14 cellular contexts compared by ENCODE assay signal in the genomic region with DNA sequence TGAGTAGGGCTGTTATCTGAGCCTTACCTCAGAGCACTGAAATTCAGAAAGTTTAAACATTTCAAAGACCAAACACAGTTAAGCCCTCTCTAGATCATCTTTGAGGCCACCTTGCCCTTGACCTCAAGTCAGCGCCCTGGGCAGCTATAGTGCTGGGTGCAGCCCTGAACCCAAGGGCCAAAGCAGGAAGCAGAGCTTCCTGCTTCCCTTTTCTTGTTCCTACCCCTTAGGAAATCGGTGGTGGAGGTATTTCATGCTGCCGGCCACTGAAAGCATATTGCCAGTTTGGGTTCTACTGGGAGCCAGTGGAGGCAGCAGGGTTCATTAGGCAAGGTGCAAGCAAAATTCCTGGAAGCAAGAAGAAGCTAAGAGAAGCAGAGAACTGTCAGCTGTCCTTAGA. TPM values are rescaled to one million over a fixed set of nuclear protein-coding genes. Genes with fewer than 3 reads are reported as not detected.
DNase-seq lines count a peak whose midpoint lies in the region; ATAC-seq, FAIRE-seq and TF ChIP-seq lines count a peak whose summit lies in the region.
"Had no signal": no experiment of that assay in that cellular context is flagged by ENCODE, and none has a peak within 500 bp of the region (broad histone marks: within the 10 kb centered on the region; RNA-seq: fewer than 3 reads in every experiment).

No MANE protein-coding gene starts in this region.

- TF ChIP-seq POLR2A in right lobe of liver (IDR thresholded peaks at IDR 0.05) (no peak), HepG2 (IDR thresholded peaks at IDR 0.05; ENCODE audit: insufficient read depth in 1 of 2, low read depth in 2 of 2, low read length in 2 of 2) (no peak), tibial nerve (IDR thresholded peaks at IDR 0.05) (no peak)

- H3K27ac Mint-ChIP-seq in T-cell (peak overlapping the region; percentile 86 to 92), endothelial cell (ENCODE audit: unreplicated experiment) (peak overlapping the region; percentile 43)

- H3K4me3 Mint-ChIP-seq in T-cell (peak overlapping the region in 2 of 3 donors; percentile 54 to 72), endothelial cell (ENCODE audit: unreplicated experiment) (no peak overlapping the region)
- H3K4me3 Mint-ChIP-seq: brain had no signal

- intact Hi-C loops in right lobe of liver (cut with DNase I): loop anchor here (10.0 kb wide), 3 partner anchors 108 to 238 kb away; a partner anchor contains a TSS
- intact Hi-C loops in HepG2 (cut with micrococcal nuclease; ENCODE audit: unreplicated experiment): no loop called here

- H3K36me3 ChIP-seq in right lobe of liver: no peaks in the 10 kb centered on the region
- no peaks in the 10 kb centered on the region for H3K36me3 ChIP-seq in HepG2 (replicated peaks in 1 of 2; ENCODE audit: control insufficient read depth in 1 of 2, insufficient read depth in 2 of 2, low read length in 2 of 2)
- H3K36me3 ChIP-seq in tibial nerve: no peaks in the 10 kb centered on the region
- H3K36me3 ChIP-seq in mesendoderm (ENCODE audit: control insufficient read depth, insufficient read depth, low read length): no peaks in the 10 kb centered on the region
- H3K36me3 ChIP-seq: HAP-1 had no signal

- no peak overlapping the region for H3K56ac ChIP-seq in mesendoderm (ENCODE audit: low read length)

- no peaks in the 10 kb centered on the region for H3K4me1 ChIP-seq in right lobe of liver
- H3K4me1 ChIP-seq in HepG2 (ENCODE audit: insufficient read depth, low read length): no peaks in the 10 kb centered on the region
- H3K4me1 ChIP-seq in tibial nerve: peaks cover 0 to 27% (median 20%) of the 10 kb centered on the region in 4 donors
- no peaks in the 10 kb centered on the region for H3K4me1 ChIP-seq in mesendoderm (ENCODE audit: control insufficient read depth, low read depth, low read length)

- no peaks in the 10 kb centered on the region for H3K27me3 ChIP-seq in right lobe of liver
- no peaks in the 10 kb centered on the region; a peak in 1 of 5 replicates for H3K27me3 ChIP-seq in HepG2 (ENCODE audit: control insufficient read depth in 1 of 2, insufficient read depth in 2 of 2, low read length in 2 of 2)
- no peaks in the 10 kb centered on the region for H3K27me3 ChIP-seq in tibial nerve
- H3K27me3 ChIP-seq in mesendoderm (ENCODE audit: insufficient read depth, low read length, poor library complexity): no peaks in the 10 kb centered on the region

- no peak for TF ChIP-seq RAD21 in HepG2 (CRISPR knock-in tag; IDR thresholded peaks at IDR 0.05)

- H3K36me3 Mint-ChIP-seq in T-cell: no peaks in the 10 kb centered on the region
- no peaks in the 10 kb centered on the region for H3K36me3 Mint-ChIP-seq in endothelial cell (ENCODE audit: low read depth, unreplicated experiment)
- H3K36me3 Mint-ChIP-seq: brain had no signal

- no peaks in the 10 kb centered on the region for H3K79me2 ChIP-seq in HepG2 (ENCODE audit: insufficient read depth, low read length)
- no peaks in the 10 kb centered on the region for H3K79me2 ChIP-seq in mesendoderm (ENCODE audit: control insufficient read depth, insufficient read depth, low read length)

- H3K4me2 ChIP-seq in HepG2 (ENCODE audit: low read depth, low read length) (no peak overlapping the region), mesendoderm (ENCODE audit: low read length) (no peak overlapping the region)

- H3K27me3 Mint-ChIP-seq in T-cell: no peaks in the 10 kb centered on the region
- H3K27me3 Mint-ChIP-seq in endothelial cell (ENCODE audit: unreplicated experiment): peaks cover 2% of the 10 kb centered on the region

- DNase-seq in right lobe of liver (no peak), HepG2 (ENCODE audit: low spot score) (no peak), T-cell (no peak), endothelial cell (ENCODE audit: low spot score) (no peak), tibial nerve (ENCODE audit: low spot score in 2 of 2) (no peak), mesendoderm (no peak), DMS53 (lab: John Stamatoyannopoulos, UW) (no peak), NCI-H526 treated with DMSO at 0.1 percent for 48 hours (lab: John Stamatoyannopoulos, UW) (no peak)
- DNase-seq: NCI-H1105, right cardiac atrium had no signal

- H3K9ac ChIP-seq in HepG2 (ENCODE audit: insufficient read depth, low read depth, low read length) (no peak overlapping the region), mesendoderm (ENCODE audit: low read length) (no peak overlapping the region)

- H3K79me1 ChIP-seq in mesendoderm (ENCODE audit: low read length): no peaks in the 10 kb centered on the region

- H2AK5ac ChIP-seq in mesendoderm (ENCODE audit: low read length): no peak overlapping the region

- TF ChIP-seq CTCF in right lobe of liver (IDR thresholded peaks at IDR 0.05): no peak
- no peak for TF ChIP-seq CTCF in HepG2 (CRISPR knock-in tag; IDR thresholded peaks at IDR 0.05)
- no peak for TF ChIP-seq CTCF in endothelial cell (IDR thresholded peaks at IDR 0.05; ENCODE audit: unreplicated experiment)
- TF ChIP-seq CTCF in tibial nerve (IDR thresholded peaks at IDR 0.05): no peak

- POLR2A ChIA-PET in HepG2 (lab: Yijun Ruan, JAX) (no interaction called here), T-cell (lab: Charles Lee) (interaction anchor here (0.5 to 0.7 kb wide), 4 partner anchors 43 to 281 kb away, joined by 3 to 8 read pairs (median 3); a partner anchor contains a TSS)

- TF ChIP-seq EP300 in HepG2 (IDR thresholded peaks at IDR 0.05; ENCODE audit: low read depth in 2 of 2, low read length in 2 of 2) (no peak), HepG2 (CRISPR knock-in tag; IDR thresholded peaks at IDR 0.05; ENCODE audit: borderline replicate concordance) (no peak), tibial nerve (IDR thresholded peaks at IDR 0.05) (no peak)

- H2BK5ac ChIP-seq in mesendoderm (ENCODE audit: low read length): no peak overlapping the region

- no peak overlapping the region for H3K4me3 ChIP-seq in right lobe of liver
- H3K4me3 ChIP-seq in HepG2 (replicated peaks in 1 of 3; ENCODE audit: insufficient read depth in 1 of 3, low read depth in 2 of 3, low read length in 3 of 3): no peak overlapping the region
- no peak overlapping the region for H3K4me3 ChIP-seq in tibial nerve
- no peak overlapping the region for H3K4me3 ChIP-seq in mesendoderm (ENCODE audit: low read length)
- H3K4me3 ChIP-seq: HAP-1 had no signal

- H4K20me1 ChIP-seq in HepG2 (ENCODE audit: insufficient read depth, low read length): no peaks in the 10 kb centered on the region

- H3K27ac ChIP-seq in right lobe of liver: no peak overlapping the region
- H3K27ac ChIP-seq in HepG2 (ENCODE audit: extremely low read length, insufficient read depth, low read length): no peak overlapping the region
- H3K27ac ChIP-seq in tibial nerve: peak overlapping the region; percentile 35 to 82 (median 76)
- H3K27ac ChIP-seq in mesendoderm (ENCODE audit: low read depth, low read length): no peak overlapping the region

- H3K9me3 Mint-ChIP-seq in T-cell: no peaks in the 10 kb centered on the region
- no peaks in the 10 kb centered on the region for H3K9me3 Mint-ChIP-seq in endothelial cell (ENCODE audit: unreplicated experiment)
- H3K9me3 Mint-ChIP-seq: brain had no signal

- no peak overlapping the region for H2BK120ac ChIP-seq in mesendoderm (ENCODE audit: low read depth, low read length)

- no peak overlapping the region for H3K18ac ChIP-seq in mesendoderm (ENCODE audit: low read length)

- no peak overlapping the region for H3K23ac ChIP-seq in mesendoderm (ENCODE audit: low read length)

- in situ Hi-C loops in HepG2 (cut with HindIII; ENCODE audit: extremely low pct_ligation_motif_present, low pct_unique_long_range_greater_than_20kb): loop anchor here (5.0 to 10.0 kb wide), 2 partner anchors 48 to 116 kb away; a partner anchor contains a TSS

- H4K8ac ChIP-seq in mesendoderm (ENCODE audit: low read depth, low read length): no peak overlapping the region

- no peak overlapping the region for H2BK15ac ChIP-seq in mesendoderm (replicated peaks; ENCODE audit: low read depth)

- H4K5ac ChIP-seq in mesendoderm (ENCODE audit: low read length): no peak overlapping the region

- FAIRE-seq in HepG2 (lab: Jason Lieb, UNC): no peak
- FAIRE-seq: RCC 7860 had no signal

- 33% methylated on average over 3 of the region's 3 CpGs for WGBS in right lobe of liver (ENCODE audit: insufficient coverage, low coverage, low lambda C conversion rate, missing lambda C conversion rate)
- 8% methylated on average over 3 of the region's 3 CpGs for WGBS in HepG2 (ENCODE audit: low lambda C conversion rate)
- WGBS in tibial nerve, 2 donors: 46 to 60% methylated on average over 3 of the region's 3 CpGs
- no CpG with 5 or more reads among the region's 3 CpGs for WGBS in mesendoderm (ENCODE audit: extremely low coverage, insufficient coverage, low lambda C conversion rate)

- no peak overlapping the region for H3K4ac ChIP-seq in mesendoderm (ENCODE audit: low read depth, low read length)

- H2AFZ ChIP-seq in HepG2 (ENCODE audit: low read length): no peak overlapping the region

- BruUV-seq in HepG2 (replicated peaks; lab: Mats Ljungman, UMichigan): no TSS peak

- H3K4me1 Mint-ChIP-seq in T-cell: peaks cover 67 to 77% (median 74%) of the 10 kb centered on the region in 3 donors
- H3K4me1 Mint-ChIP-seq in endothelial cell (ENCODE audit: unreplicated experiment): peaks cover 33% of the 10 kb centered on the region

- CTCF ChIA-PET in HepG2 (lab: Yijun Ruan, JAX; ENCODE audit: low intra/inter-chr PET ratio, low total read pairs) (no interaction called here), T-cell (lab: Charles Lee) (interaction anchor here (0.8 to 7.2 kb wide), 18 partner anchors 10 to 117 kb away, joined by 3 to 73 read pairs (median 6); a partner anchor contains a TSS)

- ATAC-seq in right lobe of liver (peak; percentile 33 to 49 (median 46)), HepG2 (no peak), T-cell (replicated peaks in 1 of 4) (no peak)

- no peaks in the 10 kb centered on the region for H3K9me3 ChIP-seq in right lobe of liver
- H3K9me3 ChIP-seq in HepG2 (ENCODE audit: low read length): no peaks in the 10 kb centered on the region
- H3K9me3 ChIP-seq in tibial nerve: no peaks in the 10 kb centered on the region
- H3K9me3 ChIP-seq: HAP-1 had no signal

RNA-seq across cellular contexts. Expression of a gene that starts 26.1 kb away (rescaled TPM):
- 1 to 10 TPM in 4 of 6 experiments, under 1 TPM in 2; 0.88 to 2.0 (median 1.2) TPM for total RNA-seq in right lobe of liver
- total RNA-seq in HepG2 (2016; rRNA removed; fragmentation: Illumina TruSeq; extraction: Trizol): 0.09 TPM in 1 of 2 replicates, not detected in the other
- not detected in 2 replicates for total RNA-seq in HepG2 (2016; cell fraction: cytosol; rRNA removed; fragmentation: Illumina TruSeq; extraction: Trizol; ENCODE audit: low read depth)
- 0.11 TPM in 1 of 2 replicates, not detected in the other for total RNA-seq in HepG2 (2016; cell fraction: insoluble cytoplasmic fraction; rRNA removed; fragmentation: Illumina TruSeq; extraction: Trizol)
- 0.10 TPM in 1 of 2 replicates, not detected in the other for total RNA-seq in HepG2 (2016; cell fraction: membrane; rRNA removed; fragmentation: Illumina TruSeq; extraction: Trizol)
- 0.28 TPM in 1 of 2 replicates, not detected in the other for total RNA-seq in HepG2 (2016; cell fraction: nucleus; rRNA removed; fragmentation: Illumina TruSeq; extraction: Trizol)
- polyA plus RNA-seq in HepG2 (2011; rRNA removed): not detected in 2 replicates
- 0.04 TPM in 1 of 2 replicates, not detected in the other for polyA plus RNA-seq in HepG2 (2011; cell fraction: cytosol; rRNA removed)
- polyA plus RNA-seq in HepG2 (2011; cell fraction: nucleus; rRNA removed): not detected in 2 replicates
- polyA plus RNA-seq in HepG2 (2012): not detected in 2 replicates
- not detected in 2 replicates for polyA plus RNA-seq in HepG2 (2016; cell fraction: cytosol; fragmentation: Illumina TruSeq; extraction: Trizol; ENCODE audit: low read depth)
- polyA plus RNA-seq in HepG2 (2016; cell fraction: insoluble cytoplasmic fraction; fragmentation: Illumina TruSeq; extraction: Trizol; ENCODE audit: low read depth): not detected in 2 replicates
- 0.07 TPM in 2 replicates for polyA plus RNA-seq in HepG2 (2016; cell fraction: membrane; fragmentation: Illumina TruSeq; extraction: Trizol; ENCODE audit: low read depth)
- polyA plus RNA-seq in HepG2 (2016; cell fraction: nucleus; fragmentation: Illumina TruSeq; extraction: Trizol; ENCODE audit: insufficient read depth, low read depth): 0.19 TPM in 1 of 2 replicates, not detected in the other
- polyA minus RNA-seq in HepG2 (2011; rRNA and poly(A)+ RNA removed; ENCODE audit: low replicate concordance): not detected in 2 replicates
- not detected in 2 replicates for polyA minus RNA-seq in HepG2 (2011; cell fraction: cytosol; rRNA and poly(A)+ RNA removed)
- not detected in 2 replicates for polyA minus RNA-seq in HepG2 (2011; cell fraction: nucleus; rRNA and poly(A)+ RNA removed)
- 10 to 100 TPM in 1 of 5 donors, 1 to 10 TPM in 4; 1.1 to 12.4 (median 2.9) TPM for total RNA-seq in T-cell
- total RNA-seq in endothelial cell (ENCODE audit: unreplicated experiment): 0.31 TPM
- under 1 TPM in 3 of 4 donors, not detected in 1; 0.63 to 0.98 (median 0.90) TPM for total RNA-seq in tibial nerve
- not detected for polyA plus RNA-seq in mesendoderm (2013, experiment 1 of 2)
- not detected for polyA plus RNA-seq in mesendoderm (2013, experiment 2 of 2)
- total RNA-seq: G401 had no signal

RNA-seq across cellular contexts. Expression of a gene that starts 40.6 kb away (rescaled TPM):
- 1 to 10 TPM in 1 of 6 experiments, under 1 TPM in 4, not detected in 1; 0.11 to 1.3 (median 0.37) TPM for total RNA-seq in right lobe of liver
- not detected in 2 replicates for total RNA-seq in HepG2 (2016; rRNA removed; fragmentation: Illumina TruSeq; extraction: Trizol)
- not detected in 2 replicates for total RNA-seq in HepG2 (2016; cell fraction: cytosol; rRNA removed; fragmentation: Illumina TruSeq; extraction: Trizol; ENCODE audit: low read depth)
- not detected in 2 replicates for total RNA-seq in HepG2 (2016; cell fraction: insoluble cytoplasmic fraction; rRNA removed; fragmentation: Illumina TruSeq; extraction: Trizol)
- total RNA-seq in HepG2 (2016; cell fraction: membrane; rRNA removed; fragmentation: Illumina TruSeq; extraction: Trizol): not detected in 2 replicates
- not detected in 2 replicates for total RNA-seq in HepG2 (2016; cell fraction: nucleus; rRNA removed; fragmentation: Illumina TruSeq; extraction: Trizol)
- polyA plus RNA-seq in HepG2 (2011; rRNA removed): not detected in 2 replicates
- polyA plus RNA-seq in HepG2 (2011; cell fraction: cytosol; rRNA removed): not detected in 2 replicates
- not detected in 2 replicates for polyA plus RNA-seq in HepG2 (2011; cell fraction: nucleus; rRNA removed)
- not detected in 2 replicates for polyA plus RNA-seq in HepG2 (2012)
- polyA plus RNA-seq in HepG2 (2016; cell fraction: cytosol; fragmentation: Illumina TruSeq; extraction: Trizol; ENCODE audit: low read depth): not detected in 2 replicates
- polyA plus RNA-seq in HepG2 (2016; cell fraction: insoluble cytoplasmic fraction; fragmentation: Illumina TruSeq; extraction: Trizol; ENCODE audit: low read depth): not detected in 2 replicates
- polyA plus RNA-seq in HepG2 (2016; cell fraction: membrane; fragmentation: Illumina TruSeq; extraction: Trizol; ENCODE audit: low read depth): not detected in 2 replicates
- not detected in 2 replicates for polyA plus RNA-seq in HepG2 (2016; cell fraction: nucleus; fragmentation: Illumina TruSeq; extraction: Trizol; ENCODE audit: insufficient read depth, low read depth)
- 0.07 TPM in 1 of 2 replicates, not detected in the other for polyA minus RNA-seq in HepG2 (2011; rRNA and poly(A)+ RNA removed; ENCODE audit: low replicate concordance)
- not detected in 2 replicates for polyA minus RNA-seq in HepG2 (2011; cell fraction: cytosol; rRNA and poly(A)+ RNA removed)
- not detected in 2 replicates for polyA minus RNA-seq in HepG2 (2011; cell fraction: nucleus; rRNA and poly(A)+ RNA removed)
- total RNA-seq in T-cell: 100 to 1,000 TPM in 3 of 5 donors, 10 to 100 TPM in 2; 95.4 to 127 (median 101) TPM
- not detected for total RNA-seq in endothelial cell (ENCODE audit: unreplicated experiment)
- 1 to 10 TPM in 2 of 4 donors, under 1 TPM in 1, not detected in 1; 0.22 to 3.0 (median 1.9) TPM for total RNA-seq in tibial nerve
- polyA plus RNA-seq in mesendoderm (2013, experiment 1 of 2): 0.07 TPM
- 0.03 TPM for polyA plus RNA-seq in mesendoderm (2013, experiment 2 of 2)
- total RNA-seq: G401 had no signal

RNA-seq across cellular contexts. Expression of a gene that starts 48.4 kb away (rescaled TPM):
- total RNA-seq in right lobe of liver: 1 to 10 TPM in 4 of 6 experiments, under 1 TPM in 1, not detected in 1; 0.90 to 5.1 (median 2.4) TPM
- not detected in 2 replicates for total RNA-seq in HepG2 (2016; rRNA removed; fragmentation: Illumina TruSeq; extraction: Trizol)
- not detected in 2 replicates for total RNA-seq in HepG2 (2016; cell fraction: cytosol; rRNA removed; fragmentation: Illumina TruSeq; extraction: Trizol; ENCODE audit: low read depth)
- total RNA-seq in HepG2 (2016; cell fraction: insoluble cytoplasmic fraction; rRNA removed; fragmentation: Illumina TruSeq; extraction: Trizol): not detected in 2 replicates
- not detected in 2 replicates for total RNA-seq in HepG2 (2016; cell fraction: membrane; rRNA removed; fragmentation: Illumina TruSeq; extraction: Trizol)
- total RNA-seq in HepG2 (2016; cell fraction: nucleus; rRNA removed; fragmentation: Illumina TruSeq; extraction: Trizol): not detected in 2 replicates
- not detected in 2 replicates for polyA plus RNA-seq in HepG2 (2011; rRNA removed)
- polyA plus RNA-seq in HepG2 (2011; cell fraction: cytosol; rRNA removed): not detected in 2 replicates
- not detected in 2 replicates for polyA plus RNA-seq in HepG2 (2011; cell fraction: nucleus; rRNA removed)
- not detected in 2 replicates for polyA plus RNA-seq in HepG2 (2012)
- polyA plus RNA-seq in HepG2 (2016; cell fraction: cytosol; fragmentation: Illumina TruSeq; extraction: Trizol; ENCODE audit: low read depth): not detected in 2 replicates
- not detected in 2 replicates for polyA plus RNA-seq in HepG2 (2016; cell fraction: insoluble cytoplasmic fraction; fragmentation: Illumina TruSeq; extraction: Trizol; ENCODE audit: low read depth)
- not detected in 2 replicates for polyA plus RNA-seq in HepG2 (2016; cell fraction: membrane; fragmentation: Illumina TruSeq; extraction: Trizol; ENCODE audit: low read depth)
- not detected in 2 replicates for polyA plus RNA-seq in HepG2 (2016; cell fraction: nucleus; fragmentation: Illumina TruSeq; extraction: Trizol; ENCODE audit: insufficient read depth, low read depth)
- not detected in 2 replicates for polyA minus RNA-seq in HepG2 (2011; rRNA and poly(A)+ RNA removed; ENCODE audit: low replicate concordance)
- not detected in 2 replicates for polyA minus RNA-seq in HepG2 (2011; cell fraction: cytosol; rRNA and poly(A)+ RNA removed)
- not detected in 2 replicates for polyA minus RNA-seq in HepG2 (2011; cell fraction: nucleus; rRNA and poly(A)+ RNA removed)
- not detected for total RNA-seq in T-cell
- not detected for total RNA-seq in endothelial cell (ENCODE audit: unreplicated experiment)
- 1 to 10 TPM in 1 of 4 donors, under 1 TPM in 1, not detected in 2; 0.42 to 1.2 TPM for total RNA-seq in tibial nerve
- polyA plus RNA-seq in mesendoderm (2013, experiment 1 of 2): not detected
- polyA plus RNA-seq in mesendoderm (2013, experiment 2 of 2): not detected
- total RNA-seq: G401 had no signal

Comparison
In these comparisons a context has a peak if more than half of its experiments do, and no peak if none do; other contexts are left out.
1. ATAC-seq: peak in right lobe of liver (4 of 4); none in HepG2 (single experiment) and T-cell (0 of 4).
2. H3K27ac ChIP-seq: peak in tibial nerve (4 of 4); none in right lobe of liver (0 of 3), HepG2 (single experiment) and mesendoderm (single experiment).
3. RNA of a gene that starts 40.6 kb away (total RNA-seq): 95.4 to 127 TPM in T-cell; 0.22 to 3.0 TPM in tibial nerve, 0.11 to 1.3 TPM in right lobe of liver, not detected in HepG2 and not detected in endothelial cell (single experiment); every median in the first group is over 10 times any median in the second.